ENCODE assay signal across 8 cellular contexts in genomic region chr12:109097435-109098141, GRCh38. TPM values are rescaled to one million over a fixed set of nuclear protein-coding genes. Genes with fewer than 3 reads are reported as not detected.
A peak's percentile ranks its signal among the peaks of the same experiment; 100 is the strongest.
DNase-seq lines count a peak whose midpoint lies in the region; ATAC-seq and TF ChIP-seq lines count a peak whose summit lies in the region.

TSS of gene UNG (plus strand) at chr12:109097597. CDS start at chr12:109097680, 83 bp downstream.

- WGBS in aorta, 2 donors: 0 to 1% methylated on average over 64 to 68 of the region's 68 CpGs

- DNase-seq in NCI-H2081 treated with DMSO at 0.1 percent for 48 hours (lab: John Stamatoyannopoulos, UW): peak; percentile 55
- peak; percentile 93 for DNase-seq in T1000 (lab: John Stamatoyannopoulos, UW)
- DNase-seq in astrocyte of the cerebellum (ENCODE audit: low read depth): peak; percentile 91
- peak; percentile 100 for DNase-seq in hepatic stellate cell (ENCODE audit: low spot score)
- peak; percentile 79 for DNase-seq in renal cortical epithelial cell (ENCODE audit: low read depth)
- DNase-seq in aorta: peak; percentile 98 to 99

- H3K27me3 ChIP-seq in aorta (ENCODE audit: control insufficient read depth in 1 of 2, insufficient read depth in 2 of 2, low read length in 1 of 2): no peaks in the 10 kb centered on the region

- intact Hi-C loops in aorta (cut with DNase I): loop anchor here (5.0 to 10.0 kb wide), 3 partner anchors 293 to 763 kb away; partner anchors contain the start of genes CMKLR1 (in 1 of the 2), KCTD10 (in 1 of the 2) and UBE3B (in 1 of the 2)

- H3K9me3 ChIP-seq in aorta (ENCODE audit: control insufficient read depth, low read length): no peaks in the 10 kb centered on the region

- no peaks in the 10 kb centered on the region for H3K36me3 ChIP-seq in aorta (ENCODE audit: control insufficient read depth in 1 of 2, insufficient read depth in 2 of 2, low read length in 1 of 2)

- peak within 1 kb of the TSS in 1 of 2 donors; percentile 30 for H3K27ac ChIP-seq in aorta (ENCODE audit: low read depth in 1 of 2, low read length in 2 of 2)

- H3K4me1 ChIP-seq in aorta (ENCODE audit: control insufficient read depth in 1 of 2, insufficient read depth in 2 of 2, low read length in 2 of 2): no peaks in the 10 kb centered on the region

- in situ Hi-C loops in astrocyte of the cerebellum (cut with HindIII; ENCODE audit: low sequenced_read_pairs): no loop called here

- ATAC-seq in GM18517 (IDR thresholded peaks at IDR 0.05; ENCODE audit: unreplicated experiment): peak; percentile 68
- ATAC-seq in HG03039 (IDR thresholded peaks at IDR 0.05; ENCODE audit: unreplicated experiment): peak; percentile 88
- ATAC-seq in aorta (ENCODE audit: low FRiP score): peak; percentile 98

- TF ChIP-seq CTCF in astrocyte of the cerebellum (IDR thresholded peaks at IDR 0.05; ENCODE audit: low read depth, low read length, missing control alignments): no peak

- peak within 1 kb of the TSS; percentile 75 for H3K4me3 ChIP-seq in astrocyte of the cerebellum (ENCODE audit: low read depth, low read length)
- peak within 1 kb of the TSS; percentile 68 to 78 for H3K4me3 ChIP-seq in aorta (ENCODE audit: low read length in 2 of 2)

RNA-seq across cellular contexts. Expression of gene UNG, which starts in this region (rescaled TPM):
- total RNA-seq in renal cortical epithelial cell (21.5 and 27.1 TPM in 2 replicates), aorta (10 to 100 TPM in 1 of 2 donors, 1 to 10 TPM in 1; 9.1 to 17.6 TPM)
- polyA plus RNA-seq in aorta: 1 to 10 TPM; 7.4 to 8.5 TPM
